Comparison of ENCODE assay signal across 23 cellular contexts in genomic region chr22:43312608-43313007, GRCh38. TPM values are rescaled to one million over a fixed set of nuclear protein-coding genes. Genes with fewer than 3 reads are reported as not detected.
"Had no signal": no experiment of that assay in that cellular context is flagged by ENCODE, and none has a peak within 500 bp of the region (broad histone marks: within the 10 kb centered on the region; RNA-seq: fewer than 3 reads in every experiment).

No MANE protein-coding gene starts in this region.

- ATAC-seq: activated CD8-positive, alpha-beta memory T cell treated with anti-CD3 and anti-CD28 coated beads, Interleukin-2, amount 10 ng/mL, durations not matched to agents 7 days and 5 days; activated CD8-positive, alpha-beta T cell treated with anti-CD3 and anti-CD28 coated beads, Interleukin-2, amount 10 ng/mL, durations not matched to agents 7 days and 5 days; activated naive CD8-positive, alpha-beta T cell treated with anti-CD3 and anti-CD28 coated beads, Interleukin-2, amount 50 U/mL, for 24 hours; esophagus mucosa; foreskin keratinocyte; naive thymus-derived CD4-positive, alpha-beta T cell; pancreas; psoas muscle; stimulated activated naive CD8-positive, alpha-beta T cell treated with anti-CD3 and anti-CD28 coated beads, Interleukin-15, Interleukin-2, amounts not matched to agents 100 U/mL and 50 U/mL, for 24 hours had no signal

- H3K4me3 ChIP-seq: hepatocyte, pancreas, psoas muscle, testis, transverse colon had no signal

- H3K4me2 ChIP-seq: hepatocyte had no signal

- DNase-seq: activated B cell treated with CpG ODN at 0.5 μM for 24 hours; activated CD8-positive, alpha-beta memory T cell treated with anti-CD3 and anti-CD28 coated beads, Interleukin-2, amount 10 ng/mL, durations not matched to agents 7 days and 5 days; activated CD8-positive, alpha-beta T cell treated with anti-CD3 and anti-CD28 coated beads, Interleukin-2, amount 10 ng/mL, durations not matched to agents 7 days and 5 days; activated naive CD8-positive, alpha-beta T cell treated with anti-CD3 and anti-CD28 coated beads, Interleukin-2, amount 50 U/mL, for 24 hours; activated T-cell treated with anti-CD3 and anti-CD28 coated beads, Interleukin-2, amount 50 U/mL, for 48 hours; amygdala; central memory CD4-positive, alpha-beta T cell; endodermal cell; foreskin keratinocyte; islet precursor cell; midbrain; naive thymus-derived CD4-positive, alpha-beta T cell; nucleus accumbens; pancreas; psoas muscle; stimulated activated CD4-positive, alpha-beta T cell treated with anti-CD3 and anti-CD28 coated beads, Interleukin-4, amount 100 ng/mL, for 1 hour; stimulated activated naive CD8-positive, alpha-beta T cell treated with anti-CD3 and anti-CD28 coated beads, Interleukin-15, Interleukin-2, amounts not matched to agents 100 U/mL and 50 U/mL, for 24 hours; T-helper 1 cell; testis; transverse colon had no signal

- H3K27ac ChIP-seq: foreskin keratinocyte, pancreas, psoas muscle, testis, transverse colon had no signal

- H3K36me3 ChIP-seq: pancreas, transverse colon had no signal

- H3K9me3 ChIP-seq: pancreas, psoas muscle, testis, transverse colon had no signal

- H3K4me1 ChIP-seq: foreskin keratinocyte, pancreas, psoas muscle, testis had no signal

- H3K27me3 ChIP-seq: hepatocyte, pancreas, testis had no signal

RNA-seq across cellular contexts. Expression of gene SCUBE1, which starts 30.6 kb away (rescaled TPM):
- total RNA-seq: activated B cell treated with CpG ODN at 0.5 μM for 24 hours; activated T-helper 2 cell treated with anti-CD3 and anti-CD28 coated beads, Interferon-gamma antibody, Interleukin-2, Interleukin-4, amounts not matched to agents 10 μg/mL and 5 μg/mL and 100 μg/mL, durations not matched to agents 14 hours and 24 hours and 36 hours; foreskin keratinocyte had no signal
- polyA plus RNA-seq: foreskin keratinocyte; naive thymus-derived CD4-positive, alpha-beta T cell had no signal
